Comparison of ENCODE assay signal across 9 cellular contexts in genomic region chr4:24642941-24643628, GRCh38. TPM values are rescaled to one million over a fixed set of nuclear protein-coding genes. Genes with fewer than 3 reads are reported as not detected.
DNase-seq lines count a peak whose midpoint lies in the region; ATAC-seq and TF ChIP-seq lines count a peak whose summit lies in the region.
"Had no signal": no experiment of that assay in that cellular context is flagged by ENCODE, and none has a peak within 500 bp of the region (broad histone marks: within the 10 kb centered on the region; RNA-seq: fewer than 3 reads in every experiment).

No MANE protein-coding gene starts in this region.

- no peak overlapping the region for H3K27ac ChIP-seq in GM23248

- H3K4me1 ChIP-seq in GM23248 (ENCODE audit: insufficient read depth) = peaks cover 15% of the 10 kb centered on the region

- H4K20me1 ChIP-seq in GM23248 (ENCODE audit: insufficient read depth) = no peaks in the 10 kb centered on the region

- no peak overlapping the region for H3K9ac ChIP-seq in GM23248

- WGBS in GM23248 (ENCODE audit: low coverage in 1 of 2, low lambda C conversion rate in 2 of 2, missing lambda C conversion rate in 2 of 2), 2 experiments = 37 to 38% methylated on average over 5 of the region's 5 CpGs

- no peak overlapping the region for H2AFZ ChIP-seq in GM23248

- H3K9me3 ChIP-seq in GM23248 (ENCODE audit: low read depth) = no peaks in the 10 kb centered on the region

- in situ Hi-C loops in GM23248 (cut with MboI) = no loop called here

- H3K4me2 ChIP-seq in GM23248 (ENCODE audit: unreplicated experiment) = peak overlapping the region; percentile 7

- no peak overlapping the region for H3K4me3 ChIP-seq in GM23248

- no peak for ATAC-seq in GM21390 (IDR thresholded peaks at IDR 0.05; ENCODE audit: unreplicated experiment)

- H3K27me3 ChIP-seq in GM23248 (replicated peaks; ENCODE audit: insufficient read depth) = 0 out of 2 replicates have a peak, but pooled peaks cover 3% of the 10 kb centered on the region

- DNase-seq in AG20443 (ENCODE audit: low spot score) (peak; percentile 38), GM23248 (peak; percentile 56), amniotic epithelial cell (ENCODE audit: low read depth) (peak; percentile 18), kidney glomerular epithelial cell (lab: John Stamatoyannopoulos, UW) (peak; percentile 95), hepatic stellate cell (ENCODE audit: low spot score) (no peak), GM20000 (ENCODE audit: low spot score) (no peak), superior temporal gyrus (ENCODE audit: extremely low spot score) (no peak)
- DNase-seq: NCI-H2029 treated with DMSO at 0.1 percent for 48 hours had no signal

- no peak for TF ChIP-seq CTCF in GM20000 (IDR thresholded peaks at IDR 0.05; ENCODE audit: extremely low read depth, missing control alignments)

- no peaks in the 10 kb centered on the region for H3K9me2 ChIP-seq in GM23248 (ENCODE audit: insufficient read depth)

- no peaks in the 10 kb centered on the region for H3K79me2 ChIP-seq in GM23248 (ENCODE audit: insufficient read depth)

- H3F3A ChIP-seq in GM23248 (ENCODE audit: insufficient read depth) = no peaks in the 10 kb centered on the region

- H3K36me3 ChIP-seq in GM23248 (ENCODE audit: low read depth) = no peaks in the 10 kb centered on the region

RNA-seq across cellular contexts. Expression of gene DHX15, which starts 58.7 kb away (rescaled TPM):
- total RNA-seq in GM23248 (2014; rRNA removed; shearing (Covaris generic)) = 117 and 132 TPM in 2 replicates
- polyA plus RNA-seq in GM23248 (2016; fragmentation: Nextera tagmentation; extraction: Ambion mirVana) = 80.4 and 81.2 TPM in 2 replicates

Comparison
In these comparisons a context has a peak if more than half of its experiments do, and no peak if none do; other contexts are left out.
1. DNase-seq: peak in AG20443 (single experiment), GM23248 (single experiment), amniotic epithelial cell (single experiment) and kidney glomerular epithelial cell (single experiment); none in hepatic stellate cell (single experiment), GM20000 (single experiment) and superior temporal gyrus (single experiment).